Comparison of ENCODE assay signal across 1 cellular context in genomic region chr18:12595571-12596255, GRCh38.
A peak's percentile ranks its signal among the peaks of the same experiment; 100 is the strongest.
TF ChIP-seq lines count a peak whose summit lies in the region.

No MANE protein-coding gene starts in this region.

TF ChIP-seq in HepG2, 621 proteins besides CTCF, POLR2A, EP300 and RAD21 (continued from another document and continues in another):
- TF ChIP-seq, protein P1, sequence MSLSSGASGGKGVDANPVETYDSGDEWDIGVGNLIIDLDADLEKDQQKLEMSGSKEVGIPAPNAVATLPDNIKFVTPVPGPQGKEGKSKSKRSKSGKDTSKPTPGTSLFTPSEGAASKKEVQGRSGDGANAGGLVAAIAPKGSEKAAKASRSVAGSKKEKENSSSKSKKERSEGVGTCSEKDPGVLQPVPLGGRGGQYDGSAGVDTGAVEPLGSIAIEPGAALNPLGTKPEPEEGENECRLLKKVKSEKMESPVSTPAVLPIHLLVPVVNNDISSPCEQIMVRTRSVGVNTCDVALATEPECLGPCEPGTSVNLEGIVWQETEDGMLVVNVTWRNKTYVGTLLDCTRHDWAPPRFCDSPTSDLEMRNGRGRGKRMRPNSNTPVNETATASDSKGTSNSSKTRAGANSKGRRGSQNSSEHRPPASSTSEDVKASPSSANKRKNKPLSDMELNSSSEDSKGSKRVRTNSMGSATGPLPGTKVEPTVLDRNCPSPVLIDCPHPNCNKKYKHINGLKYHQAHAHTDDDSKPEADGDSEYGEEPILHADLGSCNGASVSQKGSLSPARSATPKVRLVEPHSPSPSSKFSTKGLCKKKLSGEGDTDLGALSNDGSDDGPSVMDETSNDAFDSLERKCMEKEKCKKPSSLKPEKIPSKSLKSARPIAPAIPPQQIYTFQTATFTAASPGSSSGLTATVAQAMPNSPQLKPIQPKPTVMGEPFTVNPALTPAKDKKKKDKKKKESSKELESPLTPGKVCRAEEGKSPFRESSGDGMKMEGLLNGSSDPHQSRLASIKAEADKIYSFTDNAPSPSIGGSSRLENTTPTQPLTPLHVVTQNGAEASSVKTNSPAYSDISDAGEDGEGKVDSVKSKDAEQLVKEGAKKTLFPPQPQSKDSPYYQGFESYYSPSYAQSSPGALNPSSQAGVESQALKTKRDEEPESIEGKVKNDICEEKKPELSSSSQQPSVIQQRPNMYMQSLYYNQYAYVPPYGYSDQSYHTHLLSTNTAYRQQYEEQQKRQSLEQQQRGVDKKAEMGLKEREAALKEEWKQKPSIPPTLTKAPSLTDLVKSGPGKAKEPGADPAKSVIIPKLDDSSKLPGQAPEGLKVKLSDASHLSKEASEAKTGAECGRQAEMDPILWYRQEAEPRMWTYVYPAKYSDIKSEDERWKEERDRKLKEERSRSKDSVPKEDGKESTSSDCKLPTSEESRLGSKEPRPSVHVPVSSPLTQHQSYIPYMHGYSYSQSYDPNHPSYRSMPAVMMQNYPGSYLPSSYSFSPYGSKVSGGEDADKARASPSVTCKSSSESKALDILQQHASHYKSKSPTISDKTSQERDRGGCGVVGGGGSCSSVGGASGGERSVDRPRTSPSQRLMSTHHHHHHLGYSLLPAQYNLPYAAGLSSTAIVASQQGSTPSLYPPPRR (CRISPR knock-in tag; IDR thresholded peaks at IDR 0.05; ENCODE audit: borderline replicate concordance), result peak; percentile 38; the same call in 1 of the 2 replicates
- TF ChIP-seq, protein P2, sequence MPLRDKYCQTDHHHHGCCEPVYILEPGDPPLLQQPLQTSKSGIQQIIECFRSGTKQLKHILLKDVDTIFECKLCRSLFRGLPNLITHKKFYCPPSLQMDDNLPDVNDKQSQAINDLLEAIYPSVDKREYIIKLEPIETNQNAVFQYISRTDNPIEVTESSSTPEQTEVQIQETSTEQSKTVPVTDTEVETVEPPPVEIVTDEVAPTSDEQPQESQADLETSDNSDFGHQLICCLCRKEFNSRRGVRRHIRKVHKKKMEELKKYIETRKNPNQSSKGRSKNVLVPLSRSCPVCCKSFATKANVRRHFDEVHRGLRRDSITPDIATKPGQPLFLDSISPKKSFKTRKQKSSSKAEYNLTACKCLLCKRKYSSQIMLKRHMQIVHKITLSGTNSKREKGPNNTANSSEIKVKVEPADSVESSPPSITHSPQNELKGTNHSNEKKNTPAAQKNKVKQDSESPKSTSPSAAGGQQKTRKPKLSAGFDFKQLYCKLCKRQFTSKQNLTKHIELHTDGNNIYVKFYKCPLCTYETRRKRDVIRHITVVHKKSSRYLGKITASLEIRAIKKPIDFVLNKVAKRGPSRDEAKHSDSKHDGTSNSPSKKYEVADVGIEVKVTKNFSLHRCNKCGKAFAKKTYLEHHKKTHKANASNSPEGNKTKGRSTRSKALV (CRISPR knock-in tag; IDR thresholded peaks at IDR 0.05), result no peak
- TF ChIP-seq ZNF607 (CRISPR knock-in tag; IDR thresholded peaks at IDR 0.05; ENCODE audit: borderline replicate concordance) (no peak), TCF7L2 (IDR thresholded peaks at IDR 0.05; ENCODE audit: low read depth, low read length) (no peak), ZNF644 (CRISPR knock-in tag; IDR thresholded peaks at IDR 0.05; ENCODE audit: low read depth) (peak; percentile 51; the same call in 1 of the 2 replicates), ZNF530 (CRISPR knock-in tag; IDR thresholded peaks at IDR 0.05; ENCODE audit: low read depth) (no peak), POGZ (CRISPR knock-in tag; IDR thresholded peaks at IDR 0.05) (0 out of 2 replicates have a peak, but pooled peaks have one; percentile 26), HNRNPUL1 (IDR thresholded peaks at IDR 0.05; ENCODE audit: low read depth, low read length) (no peak), PPARG (CRISPR knock-in tag; conservative IDR thresholded peaks at IDR 0.05) (peak; percentile 82), PAF1 (CRISPR knock-in tag; IDR thresholded peaks at IDR 0.05) (no peak), KAT8 (CRISPR knock-in tag; IDR thresholded peaks at IDR 0.05) (no peak), KDM3A (CRISPR knock-in tag; IDR thresholded peaks at IDR 0.05; ENCODE audit: low read depth) (no peak), FOXO1 (CRISPR knock-in tag; IDR thresholded peaks at IDR 0.05) (no peak), ETV6 (CRISPR knock-in tag; conservative IDR thresholded peaks at IDR 0.05) (no peak), ZNF260 (CRISPR knock-in tag; IDR thresholded peaks at IDR 0.05; ENCODE audit: borderline replicate concordance, low read depth) (no peak), KDM6A (CRISPR knock-in tag; IDR thresholded peaks at IDR 0.05; ENCODE audit: low read depth) (no peak), FOXP1 (IDR thresholded peaks at IDR 0.05) (no peak), FOXP1 (CRISPR knock-in tag; IDR thresholded peaks at IDR 0.05) (peak; percentile 79; the same call in 1 of the 2 replicates), TRIM24 (CRISPR knock-in tag; IDR thresholded peaks at IDR 0.05) (no peak), PHB2 (IDR thresholded peaks at IDR 0.05; ENCODE audit: partially characterized antibody) (no peak), DRAP1 (CRISPR knock-in tag; IDR thresholded peaks at IDR 0.05) (no peak), ZNF34 (CRISPR knock-in tag; IDR thresholded peaks at IDR 0.05; ENCODE audit: borderline replicate concordance) (no peak), ZNF343 (CRISPR knock-in tag; IDR thresholded peaks at IDR 0.05) (no peak), ARNT (IDR thresholded peaks at IDR 0.05) (no peak), NFIB (CRISPR knock-in tag; IDR thresholded peaks at IDR 0.05; ENCODE audit: borderline replicate concordance) (no peak), ZNF33A (CRISPR knock-in tag; IDR thresholded peaks at IDR 0.05; ENCODE audit: borderline replicate concordance) (no peak), RFX5 (IDR thresholded peaks at IDR 0.05; ENCODE audit: low read depth, low read length) (no peak), ZNF781 (CRISPR knock-in tag; IDR thresholded peaks at IDR 0.05; ENCODE audit: borderline replicate concordance, not compliant biosample characterization) (no peak), ZNF180 (CRISPR knock-in tag; IDR thresholded peaks at IDR 0.05; ENCODE audit: borderline replicate concordance, low read depth) (no peak), U2AF1 (optimal IDR thresholded peaks at IDR 0.05; ENCODE audit: low read depth, low read length) (no peak), HOXD1 (CRISPR knock-in tag; IDR thresholded peaks at IDR 0.05) (no peak), ZNF230 (CRISPR knock-in tag; IDR thresholded peaks at IDR 0.05) (no peak), ZBTB1 (CRISPR knock-in tag; IDR thresholded peaks at IDR 0.05; ENCODE audit: borderline replicate concordance) (no peak), ATF3 (CRISPR knock-in tag; IDR thresholded peaks at IDR 0.05) (no peak), MZF1 (CRISPR knock-in tag; IDR thresholded peaks at IDR 0.05; ENCODE audit: borderline replicate concordance) (no peak), CCDC6 (CRISPR knock-in tag; IDR thresholded peaks at IDR 0.05) (no peak), ZNF780A (CRISPR knock-in tag; IDR thresholded peaks at IDR 0.05) (no peak), KLF12 (CRISPR knock-in tag; IDR thresholded peaks at IDR 0.05; ENCODE audit: borderline replicate concordance) (no peak), ZNF24 (IDR thresholded peaks at IDR 0.05) (no peak), CBX1 (IDR thresholded peaks at IDR 0.05; ENCODE audit: low read depth) (no peak), NKX3-1 (CRISPR knock-in tag; IDR thresholded peaks at IDR 0.05) (no peak)
- TF ChIP-seq, protein P3, sequence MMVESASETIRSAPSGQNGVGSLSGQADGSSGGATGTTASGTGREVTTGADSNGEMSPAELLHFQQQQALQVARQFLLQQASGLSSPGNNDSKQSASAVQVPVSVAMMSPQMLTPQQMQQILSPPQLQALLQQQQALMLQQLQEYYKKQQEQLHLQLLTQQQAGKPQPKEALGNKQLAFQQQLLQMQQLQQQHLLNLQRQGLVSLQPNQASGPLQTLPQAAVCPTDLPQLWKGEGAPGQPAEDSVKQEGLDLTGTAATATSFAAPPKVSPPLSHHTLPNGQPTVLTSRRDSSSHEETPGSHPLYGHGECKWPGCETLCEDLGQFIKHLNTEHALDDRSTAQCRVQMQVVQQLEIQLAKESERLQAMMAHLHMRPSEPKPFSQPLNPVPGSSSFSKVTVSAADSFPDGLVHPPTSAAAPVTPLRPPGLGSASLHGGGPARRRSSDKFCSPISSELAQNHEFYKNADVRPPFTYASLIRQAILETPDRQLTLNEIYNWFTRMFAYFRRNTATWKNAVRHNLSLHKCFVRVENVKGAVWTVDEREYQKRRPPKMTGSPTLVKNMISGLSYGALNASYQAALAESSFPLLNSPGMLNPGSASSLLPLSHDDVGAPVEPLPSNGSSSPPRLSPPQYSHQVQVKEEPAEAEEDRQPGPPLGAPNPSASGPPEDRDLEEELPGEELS (CRISPR knock-in tag; IDR thresholded peaks at IDR 0.05), result peak; percentile 82
- TF ChIP-seq, protein P4, sequence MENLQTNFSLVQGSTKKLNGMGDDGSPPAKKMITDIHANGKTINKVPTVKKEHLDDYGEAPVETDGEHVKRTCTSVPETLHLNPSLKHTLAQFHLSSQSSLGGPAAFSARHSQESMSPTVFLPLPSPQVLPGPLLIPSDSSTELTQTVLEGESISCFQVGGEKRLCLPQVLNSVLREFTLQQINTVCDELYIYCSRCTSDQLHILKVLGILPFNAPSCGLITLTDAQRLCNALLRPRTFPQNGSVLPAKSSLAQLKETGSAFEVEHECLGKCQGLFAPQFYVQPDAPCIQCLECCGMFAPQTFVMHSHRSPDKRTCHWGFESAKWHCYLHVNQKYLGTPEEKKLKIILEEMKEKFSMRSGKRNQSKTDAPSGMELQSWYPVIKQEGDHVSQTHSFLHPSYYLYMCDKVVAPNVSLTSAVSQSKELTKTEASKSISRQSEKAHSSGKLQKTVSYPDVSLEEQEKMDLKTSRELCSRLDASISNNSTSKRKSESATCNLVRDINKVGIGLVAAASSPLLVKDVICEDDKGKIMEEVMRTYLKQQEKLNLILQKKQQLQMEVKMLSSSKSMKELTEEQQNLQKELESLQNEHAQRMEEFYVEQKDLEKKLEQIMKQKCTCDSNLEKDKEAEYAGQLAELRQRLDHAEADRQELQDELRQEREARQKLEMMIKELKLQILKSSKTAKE (CRISPR knock-in tag; IDR thresholded peaks at IDR 0.05; ENCODE audit: borderline replicate concordance), result peak; percentile 83
- TF ChIP-seq, protein P5, sequence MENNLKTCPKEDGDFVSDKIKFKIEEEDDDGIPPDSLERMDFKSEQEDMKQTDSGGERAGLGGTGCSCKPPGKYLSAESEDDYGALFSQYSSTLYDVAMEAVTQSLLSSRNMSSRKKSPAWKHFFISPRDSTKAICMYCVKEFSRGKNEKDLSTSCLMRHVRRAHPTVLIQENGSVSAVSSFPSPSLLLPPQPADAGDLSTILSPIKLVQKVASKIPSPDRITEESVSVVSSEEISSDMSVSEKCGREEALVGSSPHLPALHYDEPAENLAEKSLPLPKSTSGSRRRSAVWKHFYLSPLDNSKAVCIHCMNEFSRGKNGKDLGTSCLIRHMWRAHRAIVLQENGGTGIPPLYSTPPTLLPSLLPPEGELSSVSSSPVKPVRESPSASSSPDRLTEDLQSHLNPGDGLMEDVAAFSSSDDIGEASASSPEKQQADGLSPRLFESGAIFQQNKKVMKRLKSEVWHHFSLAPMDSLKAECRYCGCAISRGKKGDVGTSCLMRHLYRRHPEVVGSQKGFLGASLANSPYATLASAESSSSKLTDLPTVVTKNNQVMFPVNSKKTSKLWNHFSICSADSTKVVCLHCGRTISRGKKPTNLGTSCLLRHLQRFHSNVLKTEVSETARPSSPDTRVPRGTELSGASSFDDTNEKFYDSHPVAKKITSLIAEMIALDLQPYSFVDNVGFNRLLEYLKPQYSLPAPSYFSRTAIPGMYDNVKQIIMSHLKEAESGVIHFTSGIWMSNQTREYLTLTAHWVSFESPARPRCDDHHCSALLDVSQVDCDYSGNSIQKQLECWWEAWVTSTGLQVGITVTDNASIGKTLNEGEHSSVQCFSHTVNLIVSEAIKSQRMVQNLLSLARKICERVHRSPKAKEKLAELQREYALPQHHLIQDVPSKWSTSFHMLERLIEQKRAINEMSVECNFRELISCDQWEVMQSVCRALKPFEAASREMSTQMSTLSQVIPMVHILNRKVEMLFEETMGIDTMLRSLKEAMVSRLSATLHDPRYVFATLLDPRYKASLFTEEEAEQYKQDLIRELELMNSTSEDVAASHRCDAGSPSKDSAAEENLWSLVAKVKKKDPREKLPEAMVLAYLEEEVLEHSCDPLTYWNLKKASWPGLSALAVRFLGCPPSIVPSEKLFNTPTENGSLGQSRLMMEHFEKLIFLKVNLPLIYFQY (CRISPR knock-in tag; IDR thresholded peaks at IDR 0.05; ENCODE audit: borderline replicate concordance), result no peak
- TF ChIP-seq, protein P6, sequence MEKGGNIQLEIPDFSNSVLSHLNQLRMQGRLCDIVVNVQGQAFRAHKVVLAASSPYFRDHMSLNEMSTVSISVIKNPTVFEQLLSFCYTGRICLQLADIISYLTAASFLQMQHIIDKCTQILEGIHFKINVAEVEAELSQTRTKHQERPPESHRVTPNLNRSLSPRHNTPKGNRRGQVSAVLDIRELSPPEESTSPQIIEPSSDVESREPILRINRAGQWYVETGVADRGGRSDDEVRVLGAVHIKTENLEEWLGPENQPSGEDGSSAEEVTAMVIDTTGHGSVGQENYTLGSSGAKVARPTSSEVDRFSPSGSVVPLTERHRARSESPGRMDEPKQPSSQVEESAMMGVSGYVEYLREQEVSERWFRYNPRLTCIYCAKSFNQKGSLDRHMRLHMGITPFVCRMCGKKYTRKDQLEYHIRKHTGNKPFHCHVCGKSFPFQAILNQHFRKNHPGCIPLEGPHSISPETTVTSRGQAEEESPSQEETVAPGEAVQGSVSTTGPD (CRISPR knock-in tag; IDR thresholded peaks at IDR 0.05), result no peak
- TF ChIP-seq, protein P7, sequence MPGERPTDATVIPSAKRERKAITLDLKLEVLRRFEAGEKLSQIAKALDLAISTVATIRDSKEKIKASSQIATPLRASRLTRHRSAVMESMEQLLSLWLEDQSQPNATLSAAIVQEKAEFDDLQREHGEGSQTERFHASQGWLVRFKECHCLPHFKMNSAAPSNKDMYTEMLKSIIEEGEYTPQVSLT (CRISPR knock-in tag; IDR thresholded peaks at IDR 0.05; ENCODE audit: borderline replicate concordance, low read depth), result no peak
- TF ChIP-seq, protein P8, sequence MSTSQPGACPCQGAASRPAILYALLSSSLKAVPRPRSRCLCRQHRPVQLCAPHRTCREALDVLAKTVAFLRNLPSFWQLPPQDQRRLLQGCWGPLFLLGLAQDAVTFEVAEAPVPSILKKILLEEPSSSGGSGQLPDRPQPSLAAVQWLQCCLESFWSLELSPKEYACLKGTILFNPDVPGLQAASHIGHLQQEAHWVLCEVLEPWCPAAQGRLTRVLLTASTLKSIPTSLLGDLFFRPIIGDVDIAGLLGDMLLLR (CRISPR knock-in tag; IDR thresholded peaks at IDR 0.05), result no peak
